In the genomic region with DNA sequence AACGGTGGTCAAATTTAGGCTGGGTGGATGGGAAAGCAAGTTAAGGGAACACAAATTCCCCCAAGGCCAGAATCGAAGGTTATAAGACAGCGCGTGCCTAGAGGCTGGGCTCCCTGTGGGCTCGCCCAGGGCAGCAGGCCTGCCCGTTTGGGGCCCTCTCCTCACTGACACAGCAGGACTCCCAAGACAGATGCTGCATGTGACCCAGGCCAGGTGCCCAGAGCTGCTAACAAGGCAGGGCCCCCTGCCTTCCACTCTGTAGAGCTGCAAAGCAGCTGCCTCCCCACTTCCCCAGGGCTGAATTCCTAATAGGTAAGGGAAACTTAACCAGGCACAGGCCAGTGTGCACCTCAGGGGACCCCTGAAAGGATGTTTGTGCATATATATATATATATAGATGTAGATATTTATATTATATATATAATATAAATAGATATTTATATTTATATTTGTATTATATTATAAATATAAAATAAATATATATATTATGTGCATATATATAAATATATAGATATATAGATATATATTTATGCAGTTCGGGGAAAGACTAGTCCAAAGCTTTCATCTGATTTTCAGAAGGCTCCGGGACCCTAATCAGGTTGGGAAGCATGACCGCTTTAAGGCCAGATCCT, we compare ENCODE assay signal across 19 cellular contexts. TPM values are rescaled to one million over a fixed set of nuclear protein-coding genes. Genes with fewer than 3 reads are reported as not detected.
DNase-seq lines count a peak whose midpoint lies in the region; ATAC-seq, FAIRE-seq and TF ChIP-seq lines count a peak whose summit lies in the region.
"Had no signal": no experiment of that assay in that cellular context is flagged by ENCODE, and none has a peak within 500 bp of the region (broad histone marks: within the 10 kb centered on the region; RNA-seq: fewer than 3 reads in every experiment).

No MANE protein-coding gene starts in this region.

- ATAC-seq in K562 (peak; percentile 26; the same call in 1 of the 3 replicates), left lobe of liver (no peak), HG03135 (IDR thresholded peaks at IDR 0.05; ENCODE audit: unreplicated experiment) (no peak), T-helper 17 cell (no peak)

- H3K27me3 ChIP-seq in Caco-2 (replicated peaks; ENCODE audit: control insufficient read depth, insufficient read depth, low read length) (no peaks in the 10 kb centered on the region), K562 (ENCODE audit: control insufficient read depth in 2 of 2, insufficient read depth in 2 of 2, low read length in 2 of 2) (peaks cover 5 to 52% of the 10 kb centered on the region in 2 experiments; a peak in 4 of 5 replicates)
- H3K27me3 ChIP-seq: Peyer's patch had no signal

- H3K4me1 ChIP-seq in Caco-2 = peaks cover 8% of the 10 kb centered on the region
- no peaks in the 10 kb centered on the region for H3K4me1 ChIP-seq in HEK293 (ENCODE audit: control insufficient read depth, insufficient read depth, low read length)
- H3K4me1 ChIP-seq in K562 (replicated peaks in 1 of 2; ENCODE audit: control insufficient read depth in 2 of 2, insufficient read depth in 2 of 2, low read length in 2 of 2) = peaks cover 0 to under 1% of the 10 kb centered on the region in 2 experiments; a peak in 1 of 5 replicates
- H3K4me1 ChIP-seq: Peyer's patch had no signal

- TF ChIP-seq CTCF in Caco-2 (IDR thresholded peaks at IDR 0.05; ENCODE audit: insufficient read depth in 1 of 2, low read depth in 1 of 2, low read length in 1 of 2, severe bottlenecking in 1 of 2, unreplicated experiment in 1 of 2) (peak in 1 of 2 experiments; percentile 33), HEK293 (tag by site-specific recombination; IDR thresholded peaks at IDR 0.05) (no peak), K562 (IDR thresholded peaks at IDR 0.05 in 2 of 3, conservative IDR thresholded peaks at IDR 0.05 in 1 of 3; ENCODE audit: insufficient read depth in 2 of 3, low read depth in 1 of 3, low read length in 3 of 3) (0 out of 6 replicates have a peak, but pooled peaks of 1 of the 3 experiments have one; percentile 8)

- peaks cover 8% of the 10 kb centered on the region for H3K4me1 Mint-ChIP-seq in Caco-2 (ENCODE audit: low read depth, unreplicated experiment)
- H3K4me1 Mint-ChIP-seq in T-helper 17 cell = peaks cover 4% of the 10 kb centered on the region

- no peak overlapping the region for H3K27ac ChIP-seq in HEK293 (ENCODE audit: extremely low read depth, low read depth, low read length)
- H3K27ac ChIP-seq in K562 (ENCODE audit: extremely low read depth, low read depth, low read length) = no peak overlapping the region
- H3K27ac ChIP-seq: Peyer's patch had no signal

- H3K9me3 ChIP-seq in Caco-2 = no peaks in the 10 kb centered on the region
- H3K9me3 ChIP-seq in HEK293 (ENCODE audit: control insufficient read depth, insufficient read depth, low read depth, low read length) = no peaks in the 10 kb centered on the region
- H3K9me3 ChIP-seq in K562 (replicated peaks; ENCODE audit: control insufficient read depth, insufficient read depth, low read depth, low read length) = no peaks in the 10 kb centered on the region
- no peaks in the 10 kb centered on the region for H3K9me3 ChIP-seq in T-helper 17 cell (ENCODE audit: control insufficient read depth, low read length, poor library complexity, severe bottlenecking)
- H3K9me3 ChIP-seq: Peyer's patch had no signal

- H3K27me3 Mint-ChIP-seq in Caco-2 (ENCODE audit: insufficient read depth, unreplicated experiment) = no peaks in the 10 kb centered on the region
- peaks cover 58% of the 10 kb centered on the region for H3K27me3 Mint-ChIP-seq in T-helper 17 cell

- 14% methylated on average over 9 of the region's 9 CpGs for WGBS in K562 (ENCODE audit: insufficient coverage, low coverage, missing lambda C conversion rate)

- BruUV-seq in Caco-2 (replicated peaks; lab: Mats Ljungman, UMichigan) (no TSS peak), K562 (replicated peaks; lab: Mats Ljungman, UMichigan) (no TSS peak)

- TF ChIP-seq EP300 in K562 (IDR thresholded peaks at IDR 0.05; ENCODE audit: low read length) = no peak

- no peaks in the 10 kb centered on the region for H3K9me3 Mint-ChIP-seq in Caco-2 (ENCODE audit: unreplicated experiment)

- no peaks in the 10 kb centered on the region; the same call in 1 of the 2 replicates for H4K20me1 ChIP-seq in K562 (replicated peaks; ENCODE audit: control insufficient read depth, insufficient read depth, low read length)

- H3K4me3 Mint-ChIP-seq in Caco-2 (ENCODE audit: unreplicated experiment) (no peak overlapping the region), T-helper 17 cell (no peak overlapping the region)

- no peak overlapping the region for H3K9ac ChIP-seq in K562 (ENCODE audit: insufficient read depth in 1 of 2, low read depth in 2 of 2, low read length in 2 of 2)

- 0 out of 4 replicates have a peak, but pooled peaks of 1 of the 2 experiments have one; percentile 16 for TF ChIP-seq RAD21 in K562 (CRISPR knock-in tag; conservative IDR thresholded peaks at IDR 0.05 in 1 of 2, IDR thresholded peaks at IDR 0.05 in 1 of 2)

- in situ Hi-C loops in K562 (cut with MboI) = no loop called here

- CTCF ChIA-PET in Caco-2 (lab: Charles Lee) = interaction anchor here (1.9 to 2.5 kb wide), 3 partner anchors 11 to 66 kb away, joined by 12 to 18 read pairs (median 13); no protein-coding TSS in a partner anchor
- CTCF ChIA-PET in HEK293 (lab: Yijun Ruan, JAX) = interaction anchor here (0.5 to 5.4 kb wide), 28 partner anchors 10 to 1620 kb away, joined by 3 to 64 read pairs (median 6); no protein-coding TSS in a partner anchor
- CTCF ChIA-PET in K562 (lab: Yijun Ruan, JAX; ENCODE audit: low intra/inter-chr PET ratio) = interaction anchor here (1.0 to 4.0 kb wide), 4 partner anchors 67 to 463 kb away, joined by 3 to 56 read pairs (median 7); no protein-coding TSS in a partner anchor

- FAIRE-seq in K562 (lab: Jason Lieb, UNC) = no peak
- FAIRE-seq: GM12878 had no signal

- intact Hi-C loops in Caco-2 (cut with micrococcal nuclease; ENCODE audit: unreplicated experiment) (no loop called here), K562 (cut with micrococcal nuclease) (loop anchor here (10.0 kb wide), 1 partner anchor 451 kb away; no protein-coding TSS in a partner anchor)

- DNase-seq in Caco-2 (peak; percentile 28 to 41), K562 (ENCODE audit: extremely low read depth in 1 of 4, low spot score in 3 of 4) (no peak), left lobe of liver (ENCODE audit: low spot score) (peak; percentile 30), globus pallidus (ENCODE audit: low spot score) (no peak), T-helper 17 cell (no peak), T-helper 2 cell (no peak)
- DNase-seq: activated CD4-positive, alpha-beta T cell treated with anti-CD3 and anti-CD28 coated beads for 4 hours; activated T-cell treated with anti-CD3 and anti-CD28 coated beads for 4 hours; central memory CD4-positive, alpha-beta T cell; left cardiac atrium had no signal

- H3K27ac Mint-ChIP-seq in Caco-2 (ENCODE audit: unreplicated experiment) (no peak overlapping the region), T-helper 17 cell (no peak overlapping the region)

- H3K79me2 ChIP-seq in K562 (ENCODE audit: control insufficient read depth, insufficient read depth, low read length) = no peaks in the 10 kb centered on the region

- POLR2A ChIA-PET in Caco-2 (lab: Charles Lee) (no interaction called here), HEK293 (lab: Yijun Ruan, JAX) (no interaction called here), K562 (lab: Yijun Ruan, JAX) (interaction anchor here (0.5 to 0.6 kb wide), 2 partner anchors 10 to 61 kb away, joined by 3 to 5 read pairs; no protein-coding TSS in a partner anchor)

- no peak for TF ChIP-seq POLR2A in K562 (conservative IDR thresholded peaks at IDR 0.05)

- H3K4me3 ChIP-seq in Caco-2 (ENCODE audit: low read depth, low read length) (no peak overlapping the region), HEK293 (ENCODE audit: low read depth, low read length) (no peak overlapping the region), K562 (no peak overlapping the region)
- H3K4me3 ChIP-seq: GM12878, Peyer's patch had no signal

- H2AFZ ChIP-seq in K562 (ENCODE audit: low read depth, low read length) = no peak overlapping the region

- no peaks in the 10 kb centered on the region for H3K9me1 ChIP-seq in K562 (ENCODE audit: control insufficient read depth, insufficient read depth, low read length)

- H3K4me2 ChIP-seq in K562 (ENCODE audit: insufficient read depth, low read length) = no peak overlapping the region

- H3K36me3 Mint-ChIP-seq in Caco-2 (ENCODE audit: insufficient read depth, unreplicated experiment) = no peaks in the 10 kb centered on the region
- no peaks in the 10 kb centered on the region for H3K36me3 Mint-ChIP-seq in T-helper 17 cell (ENCODE audit: low read depth)

- H3K36me3 ChIP-seq in Caco-2 (ENCODE audit: control insufficient read depth, insufficient read depth, low read length) = no peaks in the 10 kb centered on the region
- H3K36me3 ChIP-seq in HEK293 (ENCODE audit: control insufficient read depth in 2 of 2, insufficient read depth in 1 of 2, low read length in 2 of 2) = no peaks in the 10 kb centered on the region
- no peaks in the 10 kb centered on the region for H3K36me3 ChIP-seq in K562 (ENCODE audit: control insufficient read depth, insufficient read depth, low read length)
- H3K36me3 ChIP-seq: Peyer's patch had no signal

RNA-seq across cellular contexts. Expression of gene TMEM37, which starts 43.7 kb away (rescaled TPM):
- total RNA-seq in Caco-2 (2022) (13.8 and 15.8 TPM in 2 replicates), K562 (2014; rRNA removed) (0.14 and 0.16 TPM in 2 replicates), K562 (2014; rRNA removed; fragmentation: Illumina TruSeq; extraction: Trizol) (0.16 TPM in 1 of 2 replicates, not detected in the other), K562 (2015; rRNA removed; fragmentation: Illumina TruSeq; extraction: Trizol) (0.25 and 0.41 TPM in 2 replicates), K562 (2021) (0.44 and 0.49 TPM in 2 replicates), left lobe of liver (85.7 TPM), T-helper 17 cell (not detected)
- total RNA-seq in K562 (2011; cell fraction: chromatin; rRNA removed; ENCODE audit: low replicate concordance) = 0.46 TPM in 1 of 2 replicates, not detected in the other
- 0.39 and 0.50 TPM in 2 replicates for total RNA-seq in K562 (2011; cell fraction: nucleolus; rRNA removed)
- 0.44 and 0.84 TPM in 2 replicates for total RNA-seq in K562 (2011; cell fraction: nucleoplasm; rRNA removed)
- polyA plus RNA-seq in K562 (2011; rRNA removed) (0.11 and 0.38 TPM in 2 replicates), K562 (2014; fragmentation: Illumina TruSeq; extraction: Trizol) (0.35 and 0.61 TPM in 2 replicates), K562 (2014; fragmentation: Nextera tagmentation; extraction: Ambion mirVana) (under 1 TPM; 0.03 to 0.10 TPM), K562 (2014; rRNA removed) (0.26 and 0.64 TPM in 2 replicates)
- 0.21 and 0.91 TPM in 2 replicates for polyA plus RNA-seq in K562 (2011; cell fraction: cytosol; rRNA removed)
- 0.11 and 0.26 TPM in 2 replicates for polyA plus RNA-seq in K562 (2011; cell fraction: nucleus; rRNA removed)
- 0.65 and 0.94 TPM in 2 replicates for polyA plus RNA-seq in K562 (2012)
- 0.18 TPM in 1 of 2 replicates, not detected in the other for polyA minus RNA-seq in K562 (2011; rRNA and poly(A)+ RNA removed)
- polyA minus RNA-seq in K562 (2011; cell fraction: cytosol; rRNA and poly(A)+ RNA removed) = not detected in 2 replicates
- 0.54 TPM in 1 of 2 replicates, not detected in the other for polyA minus RNA-seq in K562 (2011; cell fraction: nucleus; rRNA and poly(A)+ RNA removed)
- total RNA-seq: M059J; myocyte; T-helper 1 cell treated with Interleukin-12 subunit alpha and Interleukin-12 subunit beta and Interleukin-4 antibody, amounts not matched to agents 30 ng/mL and 1 ng/mL, for 36 hours had no signal

RNA-seq across cellular contexts. Expression of gene SCTR, which starts 48.9 kb away (rescaled TPM):
- total RNA-seq in Caco-2 (2022) (not detected in 2 replicates), K562 (2014; rRNA removed) (not detected in 2 replicates), K562 (2014; rRNA removed; fragmentation: Illumina TruSeq; extraction: Trizol) (not detected in 2 replicates), K562 (2015; rRNA removed; fragmentation: Illumina TruSeq; extraction: Trizol) (not detected in 2 replicates), K562 (2021) (not detected in 2 replicates), left lobe of liver (0.10 TPM), T-helper 17 cell (not detected)
- not detected in 2 replicates for total RNA-seq in K562 (2011; cell fraction: chromatin; rRNA removed; ENCODE audit: low replicate concordance)
- total RNA-seq in K562 (2011; cell fraction: nucleolus; rRNA removed) = not detected in 2 replicates
- not detected in 2 replicates for total RNA-seq in K562 (2011; cell fraction: nucleoplasm; rRNA removed)
- polyA plus RNA-seq in K562 (2011; rRNA removed) (not detected in 2 replicates), K562 (2014; fragmentation: Illumina TruSeq; extraction: Trizol) (not detected in 2 replicates), K562 (2014; fragmentation: Nextera tagmentation; extraction: Ambion mirVana) (not detected), K562 (2014; rRNA removed) (not detected in 2 replicates)
- polyA plus RNA-seq in K562 (2011; cell fraction: cytosol; rRNA removed) = not detected in 2 replicates
- polyA plus RNA-seq in K562 (2011; cell fraction: nucleus; rRNA removed) = not detected in 2 replicates
- 0.22 TPM in 1 of 2 replicates, not detected in the other for polyA plus RNA-seq in K562 (2012)
- not detected in 2 replicates for polyA minus RNA-seq in K562 (2011; rRNA and poly(A)+ RNA removed)
- not detected in 2 replicates for polyA minus RNA-seq in K562 (2011; cell fraction: cytosol; rRNA and poly(A)+ RNA removed)
- not detected in 2 replicates for polyA minus RNA-seq in K562 (2011; cell fraction: nucleus; rRNA and poly(A)+ RNA removed)
- total RNA-seq: epithelial cell of proximal tubule; GM12878; HT-29; M059J; myocyte; T-helper 1 cell treated with Interleukin-12 subunit alpha and Interleukin-12 subunit beta and Interleukin-4 antibody, amounts not matched to agents 30 ng/mL and 1 ng/mL, for 36 hours had no signal

Comparison
In these comparisons a context has a peak if more than half of its experiments do, and no peak if none do; other contexts are left out.
1. DNase-seq: peak in Caco-2 (2 of 2) and left lobe of liver (single experiment); none in K562 (0 of 4), globus pallidus (single experiment), T-helper 17 cell (0 of 3) and T-helper 2 cell (0 of 5).